2 cellular contexts compared by ENCODE assay signal in genomic region chr4:108743021-108743420, GRCh38.
TF ChIP-seq lines count a peak whose summit lies in the region.

No MANE protein-coding gene starts in this region.

TF ChIP-seq in SK-N-SH treated with all-trans-retinoic acid at 6 μM for 48 hours, 23 proteins besides CTCF, POLR2A, EP300 and RAD21 (continued from another document):
- TF ChIP-seq POU6F1 (CRISPR knock-in tag; IDR thresholded peaks at IDR 0.05; ENCODE audit: borderline replicate concordance, low read depth), result no peak
- TF ChIP-seq ZC3H10 (CRISPR knock-in tag; IDR thresholded peaks at IDR 0.05), result no peak
- no peak for TF ChIP-seq CSRNP3 (CRISPR knock-in tag; IDR thresholded peaks at IDR 0.05)
- TF ChIP-seq ISL1 (CRISPR knock-in tag; IDR thresholded peaks at IDR 0.05), result no peak
- no peak for TF ChIP-seq TSHZ2 (CRISPR knock-in tag; IDR thresholded peaks at IDR 0.05)
- no peak for TF ChIP-seq GLIS3 (CRISPR knock-in tag; IDR thresholded peaks at IDR 0.05)
- no peak for TF ChIP-seq TOX (CRISPR knock-in tag; IDR thresholded peaks at IDR 0.05; ENCODE audit: borderline replicate concordance)

TF ChIP-seq in SK-N-SH, 30 proteins besides CTCF, POLR2A, EP300 and RAD21 (continued from another document):
- TF ChIP-seq REST (IDR thresholded peaks at IDR 0.05; ENCODE audit: low read depth, low read length), result no peak
- no peak for TF ChIP-seq JUND (IDR thresholded peaks at IDR 0.05)
- TF ChIP-seq TEAD4 (IDR thresholded peaks at IDR 0.05; ENCODE audit: borderline replicate concordance, insufficient read depth), result no peak
- no peak for TF ChIP-seq GABPA (IDR thresholded peaks at IDR 0.05; ENCODE audit: low read depth)
- no peak for TF ChIP-seq NFIC (IDR thresholded peaks at IDR 0.05; ENCODE audit: borderline replicate concordance)
- TF ChIP-seq RXRA (IDR thresholded peaks at IDR 0.05; ENCODE audit: borderline replicate concordance, low read depth), result no peak
- TF ChIP-seq FOXM1 (IDR thresholded peaks at IDR 0.05; ENCODE audit: low read depth), result no peak
- TF ChIP-seq MXI1 (IDR thresholded peaks at IDR 0.05; ENCODE audit: low read depth, low read length), result no peak
- TF ChIP-seq USF1 (IDR thresholded peaks at IDR 0.05; ENCODE audit: borderline replicate concordance, low read depth), result no peak
